38 cellular contexts compared by ENCODE assay signal in genomic region chr9:118575341-118576070, GRCh38.
DNase-seq lines count a peak whose midpoint lies in the region; ATAC-seq, FAIRE-seq and TF ChIP-seq lines count a peak whose summit lies in the region.
"Had no signal": no experiment of that assay in that cellular context is flagged by ENCODE, and none has a peak within 500 bp of the region (broad histone marks: within the 10 kb centered on the region; RNA-seq: fewer than 3 reads in every experiment).

No MANE protein-coding gene starts in this region.

- intact Hi-C loops in mucosa of descending colon (cut with DNase I, micrococcal nuclease) = no loop called here

- no peaks in the 10 kb centered on the region for H3K27me3 Mint-ChIP-seq in astrocyte (ENCODE audit: low read depth, unreplicated experiment)
- H3K27me3 Mint-ChIP-seq: activated CD4-positive, alpha-beta memory T cell treated with anti-CD3 and anti-CD28 coated beads, Interleukin-2, amount 10 ng/mL, durations not matched to agents 7 days and 5 days; activated naive CD4-positive, alpha-beta T cell treated with anti-CD3 and anti-CD28 coated beads, Interleukin-2, amount 10 ng/mL, durations not matched to agents 7 days and 5 days; CD4-positive, alpha-beta memory T cell; naive thymus-derived CD4-positive, alpha-beta T cell had no signal

- no peak for TF ChIP-seq CTCF in AG10803 (conservative IDR thresholded peaks at IDR 0.05; ENCODE audit: low read length)
- no peak for TF ChIP-seq CTCF in astrocyte (IDR thresholded peaks at IDR 0.05; ENCODE audit: insufficient read depth, low read depth, low read length)
- TF ChIP-seq CTCF in mucosa of descending colon (IDR thresholded peaks at IDR 0.05) = no peak

- H3K36me3 ChIP-seq in astrocyte (ENCODE audit: insufficient read depth, low read length) (no peaks in the 10 kb centered on the region), mucosa of descending colon (ENCODE audit: low read depth) (no peaks in the 10 kb centered on the region)
- H3K36me3 ChIP-seq: adrenal gland, MG63, neutrophil, stomach, thyroid gland, vagina had no signal

- ATAC-seq in mucosa of descending colon (no peak), HG03442 (IDR thresholded peaks at IDR 0.05; ENCODE audit: unreplicated experiment) (no peak)
- ATAC-seq in stimulated activated effector memory CD8-positive, alpha-beta T cell treated with anti-CD3 and anti-CD28 coated beads, Interleukin-12 subunit alpha, Interleukin-12 subunit beta, amount 100 ng/mL, for 72 hours = no peak
- ATAC-seq: A549; GM12878; HCT116; naive thymus-derived CD4-positive, alpha-beta T cell; right cardiac atrium had no signal

- H3K4me1 Mint-ChIP-seq in astrocyte (ENCODE audit: low read depth, unreplicated experiment) = peaks cover 21% of the 10 kb centered on the region
- no peaks in the 10 kb centered on the region for H3K4me1 Mint-ChIP-seq in stimulated activated effector memory CD8-positive, alpha-beta T cell treated with anti-CD3 and anti-CD28 coated beads, Interleukin-12 subunit alpha, Interleukin-12 subunit beta, amount 100 ng/mL, for 72 hours
- H3K4me1 Mint-ChIP-seq: activated CD4-positive, alpha-beta memory T cell treated with anti-CD3 and anti-CD28 coated beads, Interleukin-2, amount 10 ng/mL, durations not matched to agents 7 days and 5 days; activated naive CD4-positive, alpha-beta T cell treated with anti-CD3 and anti-CD28 coated beads, Interleukin-2, amount 10 ng/mL, durations not matched to agents 7 days and 5 days; CD4-positive, alpha-beta memory T cell; mesothelial cell of epicardium; naive thymus-derived CD4-positive, alpha-beta T cell had no signal

- no peak overlapping the region for H3K27ac ChIP-seq in astrocyte (ENCODE audit: low read depth, low read length)
- H3K27ac ChIP-seq: A549, adrenal gland, neutrophil, PC-9, stomach, thyroid gland, vagina had no signal

- H2AFZ ChIP-seq in astrocyte (ENCODE audit: low read depth, low read length) = no peak overlapping the region
- H2AFZ ChIP-seq: PC-9 had no signal

- no peak overlapping the region for H3K9ac ChIP-seq in astrocyte (ENCODE audit: low read length)

- H3K79me2 ChIP-seq in astrocyte (ENCODE audit: insufficient read depth, low read length) = no peaks in the 10 kb centered on the region

- H3K4me2 ChIP-seq in astrocyte (ENCODE audit: low read length) = peak overlapping the region; percentile 4
- H3K4me2 ChIP-seq: A549, PC-9 had no signal

- no peak overlapping the region for H3K27ac Mint-ChIP-seq in astrocyte (ENCODE audit: unreplicated experiment)
- H3K27ac Mint-ChIP-seq in stimulated activated effector memory CD8-positive, alpha-beta T cell treated with anti-CD3 and anti-CD28 coated beads, Interleukin-12 subunit alpha, Interleukin-12 subunit beta, amount 100 ng/mL, for 72 hours = no peak overlapping the region
- H3K27ac Mint-ChIP-seq: activated CD4-positive, alpha-beta memory T cell treated with anti-CD3 and anti-CD28 coated beads, Interleukin-2, amount 10 ng/mL, durations not matched to agents 7 days and 5 days; activated naive CD4-positive, alpha-beta T cell treated with anti-CD3 and anti-CD28 coated beads, Interleukin-2, amount 10 ng/mL, durations not matched to agents 7 days and 5 days; mesothelial cell of epicardium; naive thymus-derived CD4-positive, alpha-beta T cell had no signal

- H3K36me3 Mint-ChIP-seq in astrocyte (ENCODE audit: low read depth, unreplicated experiment) = no peaks in the 10 kb centered on the region
- H3K36me3 Mint-ChIP-seq in stimulated activated effector memory CD8-positive, alpha-beta T cell treated with anti-CD3 and anti-CD28 coated beads, Interleukin-12 subunit alpha, Interleukin-12 subunit beta, amount 100 ng/mL, for 72 hours = no peaks in the 10 kb centered on the region
- H3K36me3 Mint-ChIP-seq: activated naive CD4-positive, alpha-beta T cell treated with anti-CD3 and anti-CD28 coated beads, Interleukin-2, amount 10 ng/mL, durations not matched to agents 7 days and 5 days; CD4-positive, alpha-beta memory T cell; naive thymus-derived CD4-positive, alpha-beta T cell had no signal

- H3K4me1 ChIP-seq in astrocyte (ENCODE audit: insufficient read depth, low read length) (peaks cover 6% of the 10 kb centered on the region), mucosa of descending colon (ENCODE audit: low read depth) (no peaks in the 10 kb centered on the region)
- H3K4me1 ChIP-seq: adrenal gland, stomach, thyroid gland, vagina had no signal

- no peaks in the 10 kb centered on the region for H3K9me3 ChIP-seq in astrocyte (ENCODE audit: insufficient read depth, low read depth, low read length)
- no peaks in the 10 kb centered on the region for H3K9me3 ChIP-seq in mucosa of descending colon
- H3K9me3 ChIP-seq: neutrophil, thyroid gland, vagina had no signal

- no peak for FAIRE-seq in astrocyte (lab: Jason Lieb, UNC)
- FAIRE-seq: A549, bronchial epithelial cell, colon, D721Med, GM12878 had no signal

- H4K20me1 ChIP-seq in astrocyte (ENCODE audit: insufficient read depth, low read length) = no peaks in the 10 kb centered on the region

- H3K27me3 ChIP-seq in astrocyte (ENCODE audit: insufficient read depth, low read length) = no peaks in the 10 kb centered on the region
- H3K27me3 ChIP-seq: adrenal gland, MG63, neutrophil, stomach, thyroid gland, vagina had no signal

- DNase-seq in AG10803 (ENCODE audit: low read depth) (peak; percentile 66), HS-27A (ENCODE audit: low read depth) (peak; percentile 54), astrocyte (ENCODE audit: low read depth) (peak; percentile 56), iris pigment epithelial cell (ENCODE audit: low read depth) (peak; percentile 32), mucosa of descending colon (no peak)
- DNase-seq in stimulated activated effector memory CD8-positive, alpha-beta T cell treated with anti-CD3 and anti-CD28 coated beads, Interleukin-12 subunit alpha, Interleukin-12 subunit beta, amount 100 ng/mL, for 72 hours (ENCODE audit: low spot score in 2 of 2) = no peak
- DNase-seq in activated CD4-positive, CD25-positive, alpha-beta regulatory T cell treated with anti-CD3 and anti-CD28 coated beads, Interleukin-2, amount 50 U/mL, for 72 hours = no peak
- DNase-seq: activated CD4-positive, alpha-beta memory T cell treated with anti-CD3 and anti-CD28 coated beads, Interleukin-2, amount 10 ng/mL, durations not matched to agents 7 days and 5 days; activated CD4-positive, alpha-beta T cell treated with anti-CD3 and anti-CD28 coated beads for 1 hour; activated naive CD4-positive, alpha-beta T cell treated with anti-CD3 and anti-CD28 coated beads, Interleukin-2, amount 10 ng/mL, durations not matched to agents 7 days and 5 days; adrenal gland; AML-193; CD4-positive, alpha-beta memory T cell; effector CD4-positive, alpha-beta T cell; glutamatergic neuron; islet precursor cell; MG63; naive thymus-derived CD4-positive, alpha-beta T cell; NCI-H1930; NCI-H2227 treated with DMSO at 0.1 percent for 48 hours; NCI-H526 treated with DMSO at 0.1 percent for 48 hours; NK-92 treated with Interleukin-12 subunit alpha and Interleukin-12 subunit beta, amount 100 ng/mL, for 24 hours; PC-9; right cardiac atrium; SHP77; stomach; T-helper 2 cell; thyroid gland had no signal

- H3K4me3 Mint-ChIP-seq in astrocyte (ENCODE audit: unreplicated experiment) = no peak overlapping the region
- H3K4me3 Mint-ChIP-seq in stimulated activated effector memory CD8-positive, alpha-beta T cell treated with anti-CD3 and anti-CD28 coated beads, Interleukin-12 subunit alpha, Interleukin-12 subunit beta, amount 100 ng/mL, for 72 hours = no peak overlapping the region
- H3K4me3 Mint-ChIP-seq: activated CD4-positive, alpha-beta memory T cell treated with anti-CD3 and anti-CD28 coated beads, Interleukin-2, amount 10 ng/mL, durations not matched to agents 7 days and 5 days; activated naive CD4-positive, alpha-beta T cell treated with anti-CD3 and anti-CD28 coated beads, Interleukin-2, amount 10 ng/mL, durations not matched to agents 7 days and 5 days; CD4-positive, alpha-beta memory T cell; mesothelial cell of epicardium; naive thymus-derived CD4-positive, alpha-beta T cell had no signal

- peaks cover 2% of the 10 kb centered on the region for H3K9me3 Mint-ChIP-seq in astrocyte (ENCODE audit: unreplicated experiment)
- H3K9me3 Mint-ChIP-seq in stimulated activated effector memory CD8-positive, alpha-beta T cell treated with anti-CD3 and anti-CD28 coated beads, Interleukin-12 subunit alpha, Interleukin-12 subunit beta, amount 100 ng/mL, for 72 hours = peaks cover 10% of the 10 kb centered on the region

- H3K4me3 ChIP-seq in AG10803 (ENCODE audit: low read length) (no peak overlapping the region), astrocyte (ENCODE audit: insufficient read depth, low read depth, low read length) (no peak overlapping the region), mucosa of descending colon (no peak overlapping the region)
- H3K4me3 ChIP-seq: A549, adrenal gland, GM12878, MG63, PC-9, stomach, thyroid gland, vagina had no signal

Comparison
In these comparisons a context has a peak if more than half of its experiments do, and no peak if none do; other contexts are left out.
1. DNase-seq: peak in AG10803 (single experiment), HS-27A (single experiment), astrocyte (single experiment) and iris pigment epithelial cell (single experiment); none in mucosa of descending colon (0 of 3), stimulated activated effector memory CD8-positive, alpha-beta T cell treated with anti-CD3 and anti-CD28 coated beads, Interleukin-12 subunit alpha, Interleukin-12 subunit beta, amount 100 ng/mL, for 72 hours (0 of 2) and activated CD4-positive, CD25-positive, alpha-beta regulatory T cell treated with anti-CD3 and anti-CD28 coated beads, Interleukin-2, amount 50 U/mL, for 72 hours (single experiment).